Comparison of ENCODE assay signal across 28 cellular contexts in the genomic region with DNA sequence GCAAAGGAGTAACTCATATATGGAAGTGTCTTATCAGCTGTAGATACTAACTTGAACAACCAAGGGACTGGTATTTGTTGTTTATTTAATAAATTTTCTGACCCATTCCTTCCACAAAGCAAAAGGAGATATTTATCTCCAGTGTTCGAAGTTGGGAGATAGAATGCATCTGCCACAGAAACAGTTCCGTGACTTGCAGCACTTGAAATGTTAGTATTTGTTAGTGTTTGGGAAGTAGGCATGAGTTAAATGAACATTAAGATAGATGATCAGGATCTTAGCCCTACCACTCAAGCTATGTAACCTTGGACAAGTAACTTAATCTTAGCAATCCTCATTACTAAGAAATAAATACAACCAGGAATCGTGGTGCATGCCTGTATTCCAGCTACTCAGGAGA.
"Had no signal": no experiment of that assay in that cellular context is flagged by ENCODE, and none has a peak within 500 bp of the region (broad histone marks: within the 10 kb centered on the region; RNA-seq: fewer than 3 reads in every experiment).

No MANE protein-coding gene starts in this region.

- H3K4me3 ChIP-seq: stomach, suprapubic skin, testis, thoracic aorta, thyroid gland, tibial artery, tibial nerve, transverse colon, upper lobe of left lung, upper lobe of right lung, uterus, vagina had no signal

- H3K4me1 ChIP-seq: stomach, suprapubic skin, testis, thyroid gland, tibial artery, tibial nerve, transverse colon, upper lobe of left lung, upper lobe of right lung, uterus, vagina had no signal

- ATAC-seq: stimulated activated effector memory CD8-positive, alpha-beta T cell treated with anti-CD3 and anti-CD28 coated beads, Interleukin-12 subunit alpha, Interleukin-12 subunit beta, amount 100 ng/mL, for 72 hours; stimulated activated memory B cell treated with anti-CD40 and anti-IgM and Interleukin-4, amounts not matched to agents 10 μg/mL and 1 μg/mL and 100 μg/mL, for 72 hours; stimulated activated naive B cell treated with anti-CD40 and anti-IgM and Interleukin-4, amounts not matched to agents 10 μg/mL and 1 μg/mL and 100 μg/mL, for 72 hours; stimulated activated naive CD8-positive, alpha-beta T cell treated with anti-CD3 and anti-CD28 coated beads, Interleukin-15, amount 100 ng/mL, for 72 hours; stimulated activated naive CD8-positive, alpha-beta T cell treated with anti-CD3 and anti-CD28 coated beads, Interleukin-15, Interleukin-2, amounts not matched to agents 100 U/mL and 50 U/mL, for 24 hours; upper lobe of right lung had no signal

- H3K4me3 Mint-ChIP-seq: stimulated activated effector memory CD8-positive, alpha-beta T cell treated with anti-CD3 and anti-CD28 coated beads, Interleukin-12 subunit alpha, Interleukin-12 subunit beta, amount 100 ng/mL, for 72 hours; stimulated activated memory B cell treated with anti-CD40 and anti-IgM and Interleukin-4, amounts not matched to agents 10 μg/mL and 1 μg/mL and 100 μg/mL, for 72 hours; stimulated activated naive B cell treated with anti-CD40 and anti-IgM and Interleukin-4, amounts not matched to agents 10 μg/mL and 1 μg/mL and 100 μg/mL, for 72 hours; stimulated activated naive CD8-positive, alpha-beta T cell treated with anti-CD3 and anti-CD28 coated beads, Interleukin-15, amount 100 ng/mL, for 72 hours; stimulated activated naive CD8-positive, alpha-beta T cell treated with anti-CD3 and anti-CD28 coated beads, Interleukin-15, Interleukin-2, amounts not matched to agents 100 ng/mL and 50 ng/mL, for 24 hours; type B pancreatic cell had no signal

- H3K4me1 Mint-ChIP-seq: stimulated activated effector memory CD8-positive, alpha-beta T cell treated with anti-CD3 and anti-CD28 coated beads, Interleukin-12 subunit alpha, Interleukin-12 subunit beta, amount 100 ng/mL, for 72 hours had no signal

- H3K27ac ChIP-seq: stomach, suprapubic skin, testis, thoracic aorta, thyroid gland, tibial artery, tibial nerve, transverse colon, upper lobe of left lung, upper lobe of right lung, uterus, vagina had no signal

- H3K9me3 ChIP-seq: suprapubic skin, testis, thyroid gland, transverse colon, upper lobe of left lung, upper lobe of right lung, uterus, vagina had no signal

- H3K27me3 ChIP-seq: stomach, suprapubic skin, testis, thyroid gland, tibial artery, tibial nerve, transverse colon, upper lobe of left lung, upper lobe of right lung, uterus, vagina had no signal

- H3K9me3 Mint-ChIP-seq: stimulated activated effector memory CD8-positive, alpha-beta T cell treated with anti-CD3 and anti-CD28 coated beads, Interleukin-12 subunit alpha, Interleukin-12 subunit beta, amount 100 ng/mL, for 72 hours; stimulated activated memory B cell treated with anti-CD40 and anti-IgM and Interleukin-4, amounts not matched to agents 10 μg/mL and 1 μg/mL and 100 μg/mL, for 72 hours; stimulated activated naive B cell treated with anti-CD40 and anti-IgM and Interleukin-4, amounts not matched to agents 10 μg/mL and 1 μg/mL and 100 μg/mL, for 72 hours; stimulated activated naive CD8-positive, alpha-beta T cell treated with anti-CD3 and anti-CD28 coated beads, Interleukin-15, amount 100 ng/mL, for 72 hours; stimulated activated naive CD8-positive, alpha-beta T cell treated with anti-CD3 and anti-CD28 coated beads, Interleukin-15, Interleukin-2, amounts not matched to agents 100 ng/mL and 50 ng/mL, for 24 hours had no signal

- DNase-seq: stimulated activated CD4-positive, alpha-beta T cell treated with anti-CD3 and anti-CD28 coated beads, Interleukin-2, amount 100 ng/mL, for 48 hours; stimulated activated CD4-positive, alpha-beta T cell treated with anti-CD3 and anti-CD28 coated beads, Interleukin-4, amount 100 ng/mL, for 1 hour; stimulated activated CD4-positive, alpha-beta T cell treated with anti-CD3 and anti-CD28 coated beads, Interleukin-4, amount 100 ng/mL, for 24 hours; stimulated activated CD4-positive, alpha-beta T cell treated with anti-CD3 and anti-CD28 coated beads, Interleukin-4, amount 100 ng/mL, for 4 hours; stimulated activated CD8-positive, alpha-beta memory T cell treated with anti-CD3 and anti-CD28 coated beads, Interleukin-4, amount 100 ng/mL, for 48 hours; stimulated activated naive B cell treated with anti-CD40 and anti-IgM and Interleukin-4, amounts not matched to agents 10 μg/mL and 1 μg/mL and 100 μg/mL, for 72 hours; stimulated activated naive CD4-positive, alpha-beta T cell; stimulated activated naive CD4-positive, alpha-beta T cell treated with Interleukin-2 at 50 U/mL for 16 hours; stimulated activated naive CD8-positive, alpha-beta T cell treated with anti-CD3 and anti-CD28 coated beads, Interleukin-15, amount 100 ng/mL, for 72 hours; stimulated activated naive CD8-positive, alpha-beta T cell treated with anti-CD3 and anti-CD28 coated beads, Interleukin-15, Interleukin-2, amounts not matched to agents 100 U/mL and 50 U/mL, for 24 hours; stomach; substantia nigra; testis; thyroid gland; tibial artery; transverse colon; trophoblast cell; upper lobe of left lung; upper lobe of right lung; uterus had no signal

- H3K27ac Mint-ChIP-seq: stimulated activated effector memory CD8-positive, alpha-beta T cell treated with anti-CD3 and anti-CD28 coated beads, Interleukin-12 subunit alpha, Interleukin-12 subunit beta, amount 100 ng/mL, for 72 hours; stimulated activated memory B cell treated with anti-CD40 and anti-IgM and Interleukin-4, amounts not matched to agents 10 μg/mL and 1 μg/mL and 100 μg/mL, for 72 hours; stimulated activated naive B cell treated with anti-CD40 and anti-IgM and Interleukin-4, amounts not matched to agents 10 μg/mL and 1 μg/mL and 100 μg/mL, for 72 hours; stimulated activated naive CD8-positive, alpha-beta T cell treated with anti-CD3 and anti-CD28 coated beads, Interleukin-15, Interleukin-2, amounts not matched to agents 100 ng/mL and 50 ng/mL, for 24 hours; type B pancreatic cell had no signal

- H3K36me3 ChIP-seq: stomach, suprapubic skin, thoracic aorta, thyroid gland, tibial artery, tibial nerve, transverse colon, upper lobe of left lung, upper lobe of right lung, uterus, vagina had no signal

- H3K36me3 Mint-ChIP-seq: stimulated activated effector memory CD8-positive, alpha-beta T cell treated with anti-CD3 and anti-CD28 coated beads, Interleukin-12 subunit alpha, Interleukin-12 subunit beta, amount 100 ng/mL, for 72 hours; stimulated activated memory B cell treated with anti-CD40 and anti-IgM and Interleukin-4, amounts not matched to agents 10 μg/mL and 1 μg/mL and 100 μg/mL, for 72 hours; stimulated activated naive B cell treated with anti-CD40 and anti-IgM and Interleukin-4, amounts not matched to agents 10 μg/mL and 1 μg/mL and 100 μg/mL, for 72 hours; type B pancreatic cell had no signal

- H3K27me3 Mint-ChIP-seq: type B pancreatic cell had no signal
